In the genomic region with DNA sequence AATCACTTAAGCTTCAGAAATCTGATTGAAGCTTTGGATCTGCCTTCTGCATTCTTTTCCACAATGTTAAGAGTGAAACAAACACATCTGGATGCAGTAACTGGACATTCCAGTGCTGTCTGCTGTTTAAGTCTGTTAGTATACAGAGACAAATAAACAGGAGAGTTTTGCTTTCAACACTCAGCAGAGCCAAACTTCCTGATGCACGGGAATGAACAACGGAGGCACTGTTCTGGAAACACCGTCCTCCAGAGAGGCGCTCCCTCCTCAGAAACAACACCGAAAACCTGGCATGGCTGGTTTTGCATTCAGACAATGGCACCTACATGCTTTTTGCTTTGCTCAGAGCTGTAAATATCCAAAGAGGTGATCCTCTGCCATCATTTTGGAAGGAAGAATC, we compare ENCODE assay signal across 18 cellular contexts. TPM values are rescaled to one million over a fixed set of nuclear protein-coding genes. Genes with fewer than 3 reads are reported as not detected.
DNase-seq lines count a peak whose midpoint lies in the region; ATAC-seq, FAIRE-seq and TF ChIP-seq lines count a peak whose summit lies in the region.
"Had no signal": no experiment of that assay in that cellular context is flagged by ENCODE, and none has a peak within 500 bp of the region (broad histone marks: within the 10 kb centered on the region; RNA-seq: fewer than 3 reads in every experiment).

No MANE protein-coding gene starts in this region.

- BruUV-seq in mammary epithelial cell (replicated peaks; lab: Mats Ljungman, UMichigan) = no TSS peak

- in situ Hi-C loops in GM23248 (cut with MboI) = no loop called here
- in situ Hi-C loops in mammary epithelial cell (cut with MboI; ENCODE audit: low sequenced_read_pairs in 2 of 2) = no loop called here

- intact Hi-C loops in mammary epithelial cell (cut with micrococcal nuclease) = loop anchor here (5.0 kb wide), 1 partner anchor 91 kb away; no protein-coding TSS in a partner anchor

- H3K9ac ChIP-seq in GM23248 (no peak overlapping the region), mammary epithelial cell (ENCODE audit: insufficient read depth, low read length) (no peak overlapping the region)

- CTCF ChIA-PET in mammary epithelial cell (lab: Charles Lee; ENCODE audit: low non-redundant PET) = no interaction called here

- H3K9me3 ChIP-seq in GM23248 (ENCODE audit: low read depth) (no peaks in the 10 kb centered on the region), mammary epithelial cell (replicated peaks; ENCODE audit: insufficient read depth, low read length) (no peaks in the 10 kb centered on the region), upper lobe of left lung (no peaks in the 10 kb centered on the region)
- H3K9me3 ChIP-seq: ascending aorta, neutrophil had no signal

- no peak overlapping the region for H3K27ac ChIP-seq in GM23248
- no peak overlapping the region for H3K27ac ChIP-seq in mammary epithelial cell (ENCODE audit: insufficient read depth, low read depth, low read length)
- H3K27ac ChIP-seq in skin epidermis = peak overlapping the region in 17 of 21 experiments; percentile 31 to 83 (median 62)
- peak overlapping the region in 2 of 4 donors; percentile 42 to 52 for H3K27ac ChIP-seq in upper lobe of left lung
- H3K27ac ChIP-seq: ascending aorta, neutrophil had no signal

- H3K9me2 ChIP-seq in GM23248 (ENCODE audit: insufficient read depth) = no peaks in the 10 kb centered on the region

- H3K4me3 ChIP-seq in GM23248 = no peak overlapping the region
- H3K4me3 ChIP-seq in mammary epithelial cell (replicated peaks in 1 of 3; ENCODE audit: insufficient read depth in 1 of 3, low read depth in 2 of 3, low read length in 3 of 3) = no peak overlapping the region
- no peak overlapping the region for H3K4me3 ChIP-seq in skin epidermis
- peak overlapping the region in 1 of 4 donors; percentile 3 for H3K4me3 ChIP-seq in upper lobe of left lung
- H3K4me3 ChIP-seq: ascending aorta had no signal

- peak in 1 of 2 donors; percentile 12 for TF ChIP-seq CTCF in mammary epithelial cell (conservative IDR thresholded peaks at IDR 0.05 in 1 of 2, IDR thresholded peaks at IDR 0.05 in 1 of 2; ENCODE audit: extremely low read depth in 1 of 2, insufficient read depth in 1 of 2, low read depth in 1 of 2, low read length in 2 of 2)
- TF ChIP-seq CTCF in upper lobe of left lung (IDR thresholded peaks at IDR 0.05) = no peak
- no peak for TF ChIP-seq CTCF in D721Med (IDR thresholded peaks at IDR 0.05; ENCODE audit: insufficient read depth, missing control alignments)

- no peak for ATAC-seq in upper lobe of left lung (ENCODE audit: low FRiP score in 2 of 2)
- ATAC-seq: activated CD8-positive, alpha-beta memory T cell treated with anti-CD3 and anti-CD28 coated beads, Interleukin-2, amount 10 ng/mL, durations not matched to agents 7 days and 5 days; stimulated activated effector memory CD8-positive, alpha-beta T cell treated with anti-CD3 and anti-CD28 coated beads, Interleukin-12 subunit alpha, Interleukin-12 subunit beta, amount 100 ng/mL, for 72 hours had no signal

- H3K27me3 ChIP-seq in GM23248 (replicated peaks; ENCODE audit: insufficient read depth) = 0 out of 2 replicates have a peak, but pooled peaks cover 4% of the 10 kb centered on the region
- no peaks in the 10 kb centered on the region for H3K27me3 ChIP-seq in mammary epithelial cell (ENCODE audit: insufficient read depth, low read length)
- no peaks in the 10 kb centered on the region for H3K27me3 ChIP-seq in upper lobe of left lung
- H3K27me3 ChIP-seq: ascending aorta had no signal

- H3K4me2 ChIP-seq in GM23248 (ENCODE audit: unreplicated experiment) (peak overlapping the region; percentile 3), mammary epithelial cell (ENCODE audit: insufficient read depth, low read depth, low read length) (no peak overlapping the region)

- peak overlapping the region; percentile 14 for H2AFZ ChIP-seq in GM23248
- H2AFZ ChIP-seq in mammary epithelial cell (ENCODE audit: low read depth, low read length) = peak overlapping the region; percentile 82

- H3K36me3 ChIP-seq in GM23248 (ENCODE audit: low read depth) (no peaks in the 10 kb centered on the region), mammary epithelial cell (ENCODE audit: insufficient read depth, low read length) (no peaks in the 10 kb centered on the region), upper lobe of left lung (no peaks in the 10 kb centered on the region)
- H3K36me3 ChIP-seq: ascending aorta, neutrophil had no signal

- H3F3A ChIP-seq in GM23248 (ENCODE audit: insufficient read depth) = 0 out of 2 replicates have a peak, but pooled peaks cover 9% of the 10 kb centered on the region

- H3K4me1 ChIP-seq in GM23248 (ENCODE audit: insufficient read depth) (peaks cover 11% of the 10 kb centered on the region), mammary epithelial cell (ENCODE audit: insufficient read depth, low read length) (peaks cover 14% of the 10 kb centered on the region), upper lobe of left lung (peaks cover 24 to 46% (median 43%) of the 10 kb centered on the region in 4 donors)

- H4K20me1 ChIP-seq in GM23248 (ENCODE audit: insufficient read depth) (no peaks in the 10 kb centered on the region), mammary epithelial cell (ENCODE audit: insufficient read depth, low read length) (no peaks in the 10 kb centered on the region)

- 4 to 6% methylated on average over 5 of the region's 5 CpGs for WGBS in GM23248 (ENCODE audit: low coverage in 1 of 2, low lambda C conversion rate in 2 of 2, missing lambda C conversion rate in 2 of 2), 2 experiments
- 3% methylated on average over 5 of the region's 5 CpGs for WGBS in mammary epithelial cell (ENCODE audit: low coverage, missing lambda C conversion rate)
- WGBS in upper lobe of left lung, 2 donors = 36 to 45% methylated on average over 5 of the region's 5 CpGs

- TF ChIP-seq POLR2A in upper lobe of left lung (IDR thresholded peaks at IDR 0.05) = no peak

- no peaks in the 10 kb centered on the region for H3K79me2 ChIP-seq in GM23248 (ENCODE audit: insufficient read depth)
- H3K79me2 ChIP-seq in mammary epithelial cell (ENCODE audit: insufficient read depth, low read length) = no peaks in the 10 kb centered on the region

- no peak for TF ChIP-seq EP300 in upper lobe of left lung (IDR thresholded peaks at IDR 0.05)

- no peak for FAIRE-seq in D721Med (lab: Jason Lieb, UNC)

- DNase-seq in GM23248 (peak; percentile 17), mammary epithelial cell (peak; percentile 57), islet precursor cell (peak; percentile 82), HCEC 1CT (no peak), upper lobe of left lung (no peak), hypothalamus (lab: John Stamatoyannopoulos, UW) (no peak), D721Med (ENCODE audit: insufficient read length, low spot score) (no peak)
- DNase-seq: activated CD4-positive, CD25-positive, alpha-beta regulatory T cell treated with anti-CD3 and anti-CD28 coated beads, Interleukin-2, amount 50 U/mL, for 72 hours; activated CD8-positive, alpha-beta memory T cell treated with anti-CD3 and anti-CD28 coated beads, Interleukin-2, amount 10 ng/mL, durations not matched to agents 7 days and 5 days; activated gamma-delta T cell; NCI-H1436; NCI-H345; Right ventricle myocardium superior; T-helper 2 cell had no signal

- dilution Hi-C loops in mammary epithelial cell (cut with HindIII; ENCODE audit: low sequenced_read_pairs) = no loop called here

RNA-seq across cellular contexts. Expression of a gene that starts 2.0 kb away (rescaled TPM):
- total RNA-seq in GM23248 (2014; rRNA removed; shearing (Covaris generic)) = not detected in 2 replicates
- polyA plus RNA-seq in GM23248 (2016; fragmentation: Nextera tagmentation; extraction: Ambion mirVana) (0.16 TPM in 1 of 2 replicates, not detected in the other), mammary epithelial cell (1.1 TPM)
- total RNA-seq in mammary epithelial cell (1 to 10 TPM; 1.3 to 1.5 TPM), upper lobe of left lung (10 to 100 TPM in 5 of 6 donors, 1 to 10 TPM in 1; 4.1 to 30.4 (median 14.8) TPM)
- not detected for polyA minus RNA-seq in mammary epithelial cell

Comparison
In these comparisons a context has a peak if more than half of its experiments do, and no peak if none do; other contexts are left out.
1. DNase-seq: peak in GM23248 (single experiment), mammary epithelial cell (single experiment) and islet precursor cell (single experiment); none in HCEC 1CT (single experiment), upper lobe of left lung (0 of 2), hypothalamus (0 of 51) and D721Med (single experiment).
2. H3K27ac ChIP-seq: peak in skin epidermis (17 of 21); none in GM23248 (single experiment) and mammary epithelial cell (single experiment).